9 cellular contexts compared by ENCODE assay signal in the genomic region with DNA sequence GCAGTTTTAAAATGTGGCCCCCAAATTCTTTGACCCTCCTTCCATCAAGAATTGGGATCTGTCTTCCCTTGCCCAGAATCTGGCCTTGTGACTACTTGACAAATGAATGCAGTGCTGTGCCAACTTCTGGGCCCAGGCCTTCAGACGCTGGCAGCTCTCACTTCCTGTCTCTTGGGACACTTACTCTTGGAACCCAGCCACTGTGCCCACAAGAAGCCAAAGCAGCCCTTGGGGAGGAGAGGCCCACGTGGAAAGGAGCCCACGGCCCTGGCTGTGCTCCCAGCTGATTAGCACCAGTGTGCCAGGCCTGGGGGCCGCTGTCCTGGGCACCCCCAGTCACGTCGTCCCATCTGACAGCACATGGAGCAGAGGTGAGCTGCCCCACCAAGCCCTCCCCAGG. TPM values are rescaled to one million over a fixed set of nuclear protein-coding genes. Genes with fewer than 3 reads are reported as not detected.
DNase-seq lines count a peak whose midpoint lies in the region; ATAC-seq and TF ChIP-seq lines count a peak whose summit lies in the region.
"Had no signal": no experiment of that assay in that cellular context is flagged by ENCODE, and none has a peak within 500 bp of the region (broad histone marks: within the 10 kb centered on the region; RNA-seq: fewer than 3 reads in every experiment).

No MANE protein-coding gene starts in this region.

- intact Hi-C loops in lower lobe of right lung (cut with DNase I): no loop called here

- H3K36me3 ChIP-seq in lower lobe of right lung: no peaks in the 10 kb centered on the region

- TF ChIP-seq CTCF in cardiac fibroblast (IDR thresholded peaks at IDR 0.05; ENCODE audit: low read depth, low read length) (no peak), lower lobe of right lung (IDR thresholded peaks at IDR 0.05) (no peak)

- H3K4me3 ChIP-seq in cardiac fibroblast (replicated peaks in 1 of 2; ENCODE audit: low read depth in 2 of 2, low read length in 2 of 2) (no peak overlapping the region), lower lobe of right lung (no peak overlapping the region)

- H3K27me3 ChIP-seq in lower lobe of right lung (ENCODE audit: low read depth): no peaks in the 10 kb centered on the region

- peak; percentile 82 to 88 for ATAC-seq in lower lobe of right lung
- no peak for ATAC-seq in HG02973 (IDR thresholded peaks at IDR 0.05; ENCODE audit: unreplicated experiment)

- DNase-seq in Ammon's horn (ENCODE audit: low spot score): peak; percentile 91
- peak; percentile 52 for DNase-seq in NCI-H1092 (lab: John Stamatoyannopoulos, UW)
- peak; percentile 53 to 82 for DNase-seq in cardiac fibroblast (ENCODE audit: low read depth in 2 of 2)
- peak; percentile 78 for DNase-seq in lower lobe of right lung
- no peak for DNase-seq in NCI-H510A treated with DMSO at 0.1 percent for 48 hours (lab: John Stamatoyannopoulos, UW)
- DNase-seq in SHP77 (lab: John Stamatoyannopoulos, UW): no peak
- DNase-seq in SKM-1 treated with dmso at 0.1 percent for 144 hours (lab: John Stamatoyannopoulos, UW; ENCODE audit: unreplicated experiment): no peak
- DNase-seq: retina had no signal

- H3K27ac ChIP-seq in lower lobe of right lung: no peak overlapping the region

- H3K9me3 ChIP-seq in lower lobe of right lung: no peaks in the 10 kb centered on the region

- H3K4me1 ChIP-seq in lower lobe of right lung: peaks cover 26% of the 10 kb centered on the region

RNA-seq across cellular contexts. Expression of a gene that starts 56.6 kb away (rescaled TPM):
- 1,974 TPM for total RNA-seq in lower lobe of right lung

Comparison
In these comparisons a context has a peak if more than half of its experiments do, and no peak if none do; other contexts are left out.
1. DNase-seq: peak in Ammon's horn (single experiment), NCI-H1092 (single experiment), cardiac fibroblast (2 of 2) and lower lobe of right lung (single experiment); none in NCI-H510A treated with DMSO at 0.1 percent for 48 hours (single experiment), SHP77 (0 of 2) and SKM-1 treated with dmso at 0.1 percent for 144 hours (single experiment).